In genomic region chr2:207385903-207386302, GRCh38 we compare ENCODE assay signal across 17 cellular contexts.
A peak's percentile ranks its signal among the peaks of the same experiment; 100 is the strongest.
DNase-seq lines count a peak whose midpoint lies in the region; ATAC-seq and TF ChIP-seq lines count a peak whose summit lies in the region.
"Had no signal": no experiment of that assay in that cellular context is flagged by ENCODE, and none has a peak within 500 bp of the region (broad histone marks: within the 10 kb centered on the region; RNA-seq: fewer than 3 reads in every experiment).

No MANE protein-coding gene starts in this region.

- H3K4me3 Mint-ChIP-seq in stimulated activated effector memory CD8-positive, alpha-beta T cell treated with anti-CD3 and anti-CD28 coated beads, Interleukin-12 subunit alpha, Interleukin-12 subunit beta, amount 100 ng/mL, for 72 hours: no peak overlapping the region
- H3K4me3 Mint-ChIP-seq: neural crest cell, type B pancreatic cell had no signal

- no peaks in the 10 kb centered on the region for H3K36me3 Mint-ChIP-seq in stimulated activated effector memory CD8-positive, alpha-beta T cell treated with anti-CD3 and anti-CD28 coated beads, Interleukin-12 subunit alpha, Interleukin-12 subunit beta, amount 100 ng/mL, for 72 hours
- H3K36me3 Mint-ChIP-seq: type B pancreatic cell had no signal

- no peak overlapping the region for H3K4me3 ChIP-seq in RWPE2 (ENCODE audit: severe bottlenecking)
- H3K4me3 ChIP-seq: A549, left ventricle myocardium inferior had no signal

- peaks cover 5% of the 10 kb centered on the region for H3K9me3 ChIP-seq in RWPE2 (ENCODE audit: severe bottlenecking)

- H3K4me1 Mint-ChIP-seq in stimulated activated effector memory CD8-positive, alpha-beta T cell treated with anti-CD3 and anti-CD28 coated beads, Interleukin-12 subunit alpha, Interleukin-12 subunit beta, amount 100 ng/mL, for 72 hours: no peaks in the 10 kb centered on the region

- no peak for TF ChIP-seq CTCF in RWPE2 (IDR thresholded peaks at IDR 0.05; ENCODE audit: poor library complexity, severe bottlenecking)
- no peak for TF ChIP-seq CTCF in GM20000 (IDR thresholded peaks at IDR 0.05; ENCODE audit: extremely low read depth, missing control alignments)

- peaks cover 3% of the 10 kb centered on the region for H3K9me3 Mint-ChIP-seq in stimulated activated effector memory CD8-positive, alpha-beta T cell treated with anti-CD3 and anti-CD28 coated beads, Interleukin-12 subunit alpha, Interleukin-12 subunit beta, amount 100 ng/mL, for 72 hours

- DNase-seq in SIG-M5 treated with dmso at 0.1 percent for 504 hours (lab: John Stamatoyannopoulos, UW; ENCODE audit: unreplicated experiment) (peak; percentile 30), SIG-M5 (lab: John Stamatoyannopoulos, UW) (no peak), RWPE2 (ENCODE audit: low spot score) (no peak), fibroblast of gingiva (ENCODE audit: low read depth) (peak; percentile 23), GM20000 (ENCODE audit: low spot score) (no peak), NCI-H2081 treated with DMSO at 0.1 percent for 48 hours (lab: John Stamatoyannopoulos, UW) (no peak), cerebellum (ENCODE audit: low spot score) (no peak)
- DNase-seq in stimulated activated effector memory CD8-positive, alpha-beta T cell treated with anti-CD3 and anti-CD28 coated beads, Interleukin-12 subunit alpha, Interleukin-12 subunit beta, amount 100 ng/mL, for 72 hours (ENCODE audit: low spot score in 2 of 2): no peak
- DNase-seq: activated gamma-delta T cell, DMS153, glutamatergic neuron, GOT3, left ventricle myocardium inferior, NCI-H82 had no signal

- ATAC-seq in RWPE2 (ENCODE audit: low read depth): peak; percentile 45; the same call in 1 of the 3 replicates
- peak; percentile 62 for ATAC-seq in stimulated activated effector memory CD8-positive, alpha-beta T cell treated with anti-CD3 and anti-CD28 coated beads, Interleukin-12 subunit alpha, Interleukin-12 subunit beta, amount 100 ng/mL, for 72 hours
- ATAC-seq: A549 had no signal

- no peak overlapping the region for H3K27ac Mint-ChIP-seq in stimulated activated effector memory CD8-positive, alpha-beta T cell treated with anti-CD3 and anti-CD28 coated beads, Interleukin-12 subunit alpha, Interleukin-12 subunit beta, amount 100 ng/mL, for 72 hours
- H3K27ac Mint-ChIP-seq: type B pancreatic cell had no signal

- H3K36me3 ChIP-seq in RWPE2 (ENCODE audit: low read depth): no peaks in the 10 kb centered on the region
- H3K36me3 ChIP-seq: left ventricle myocardium inferior had no signal

- no peaks in the 10 kb centered on the region for H3K4me1 ChIP-seq in RWPE2 (ENCODE audit: insufficient read depth, poor library complexity, severe bottlenecking)
- H3K4me1 ChIP-seq: A549, left ventricle myocardium inferior had no signal

- H3K27ac ChIP-seq in RWPE2 (ENCODE audit: poor library complexity, severe bottlenecking): no peak overlapping the region
- H3K27ac ChIP-seq: A549, left ventricle myocardium inferior had no signal

- no peaks in the 10 kb centered on the region for H3K27me3 ChIP-seq in RWPE2 (ENCODE audit: insufficient read depth, poor library complexity, severe bottlenecking)

Comparison
In these comparisons a context has a peak if more than half of its experiments do, and no peak if none do; other contexts are left out.
1. DNase-seq: peak in SIG-M5 treated with dmso at 0.1 percent for 504 hours (single experiment) and fibroblast of gingiva (single experiment); none in SIG-M5 (single experiment), RWPE2 (single experiment), stimulated activated effector memory CD8-positive, alpha-beta T cell treated with anti-CD3 and anti-CD28 coated beads, Interleukin-12 subunit alpha, Interleukin-12 subunit beta, amount 100 ng/mL, for 72 hours (0 of 2), GM20000 (single experiment), NCI-H2081 treated with DMSO at 0.1 percent for 48 hours (single experiment) and cerebellum (single experiment).